10 cellular contexts compared by ENCODE assay signal in the genomic region with DNA sequence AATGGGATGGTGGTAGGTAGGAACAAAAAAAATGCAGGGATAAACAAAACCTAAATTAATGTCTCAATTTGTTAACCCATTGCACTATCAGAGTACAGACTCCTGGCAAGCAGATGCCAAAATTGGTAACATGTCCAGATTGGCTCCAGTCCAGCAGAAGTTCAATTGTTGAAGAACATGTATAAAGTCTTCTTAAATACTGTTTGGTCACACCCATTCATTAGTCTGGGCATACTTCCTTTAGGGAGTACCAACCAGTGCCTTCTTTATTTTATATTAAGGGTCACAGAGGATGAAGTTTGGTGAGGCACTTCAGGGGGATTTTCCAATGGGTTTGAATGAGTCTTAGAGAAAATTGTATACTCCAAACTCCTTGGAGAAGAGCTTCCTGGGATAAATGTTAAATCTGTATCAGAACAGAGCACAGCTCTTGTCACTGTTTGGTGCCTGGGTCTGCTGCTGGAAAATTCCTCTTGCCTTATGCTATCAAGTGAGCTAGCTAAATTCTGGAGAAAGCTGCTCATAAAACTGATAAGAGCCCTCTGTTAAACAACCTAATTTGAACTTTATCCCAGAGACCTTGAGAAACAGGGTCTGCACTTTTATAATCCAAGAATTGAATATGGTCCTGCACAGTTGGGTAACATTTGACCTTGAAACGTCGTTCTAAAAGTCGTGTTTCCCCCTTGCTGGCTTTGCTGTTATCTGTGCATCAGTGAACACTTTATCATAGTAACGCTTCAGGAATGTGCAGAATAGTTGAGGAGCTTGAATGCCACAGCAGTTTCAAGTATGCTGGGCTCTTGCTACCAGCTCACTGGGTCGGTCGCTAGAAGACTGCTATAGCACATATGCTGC.
A peak's percentile ranks its signal among the peaks of the same experiment; 100 is the strongest.
DNase-seq lines count a peak whose midpoint lies in the region; ATAC-seq and TF ChIP-seq lines count a peak whose summit lies in the region.
"Had no signal": no experiment of that assay in that cellular context is flagged by ENCODE, and none has a peak within 500 bp of the region (broad histone marks: within the 10 kb centered on the region; RNA-seq: fewer than 3 reads in every experiment).

No MANE protein-coding gene starts in this region.

- peaks cover 0 to 3% (median 0%) of the 10 kb centered on the region in 3 donors for H3K9me3 Mint-ChIP-seq in T-cell

- peak overlapping the region; percentile 94 for H3K27ac ChIP-seq in mesodermal cell (ENCODE audit: low read depth, low read length, severe bottlenecking)

- no peaks in the 10 kb centered on the region for H3K4me1 Mint-ChIP-seq in T-cell
- H3K4me1 Mint-ChIP-seq: CD4-positive, CD25-positive, alpha-beta regulatory T cell had no signal

- TF ChIP-seq CTCF in choroid plexus epithelial cell (conservative IDR thresholded peaks at IDR 0.05; ENCODE audit: low read depth, low read length) = no peak

- CTCF ChIA-PET in T-cell (lab: Charles Lee) = interaction anchor here in 1 of 2 donors (0.6 kb wide), 1 partner anchor 78 kb away, joined by 5 read pairs; no protein-coding TSS in a partner anchor

- ATAC-seq in T-cell (replicated peaks in 1 of 4) = no peak
- no peak for ATAC-seq in left lobe of liver
- no peak for ATAC-seq in GM21786 (IDR thresholded peaks at IDR 0.05; ENCODE audit: unreplicated experiment)
- ATAC-seq in esophagus mucosa = no peak

- H3K9me3 ChIP-seq in mesodermal cell (ENCODE audit: control insufficient read depth, low read length) = no peaks in the 10 kb centered on the region

- H3K4me1 ChIP-seq in mesodermal cell (ENCODE audit: control insufficient read depth, insufficient read depth, low read length, poor library complexity, severe bottlenecking) = peaks cover 24% of the 10 kb centered on the region

- peak; percentile 93 for DNase-seq in ACHN
- peak; percentile 47 for DNase-seq in HuH-7.5 (ENCODE audit: low spot score)
- peak; percentile 91 for DNase-seq in choroid plexus epithelial cell (ENCODE audit: low read depth)
- no peak for DNase-seq in T-cell
- DNase-seq in left lobe of liver (ENCODE audit: low spot score) = no peak
- DNase-seq: caudate nucleus; CD4-positive, CD25-positive, alpha-beta regulatory T cell had no signal

- H3K36me3 ChIP-seq in mesodermal cell (ENCODE audit: control insufficient read depth, insufficient read depth, low read length) = no peaks in the 10 kb centered on the region

- no peak overlapping the region for H3K27ac Mint-ChIP-seq in T-cell
- H3K27ac Mint-ChIP-seq: CD4-positive, CD25-positive, alpha-beta regulatory T cell had no signal

- no peak overlapping the region for H3K4me3 Mint-ChIP-seq in T-cell
- H3K4me3 Mint-ChIP-seq: CD4-positive, CD25-positive, alpha-beta regulatory T cell had no signal

- H3K4me3 ChIP-seq in choroid plexus epithelial cell (ENCODE audit: low read depth, low read length) = no peak overlapping the region
- no peak overlapping the region for H3K4me3 ChIP-seq in mesodermal cell (ENCODE audit: extremely low read depth, insufficient read depth, low read length, poor library complexity, severe bottlenecking)

- in situ Hi-C loops in ACHN (cut with HindIII; ENCODE audit: low pct_ligation_motif_present, low pct_unique_long_range_greater_than_20kb, low sequenced_read_pairs) = no loop called here

- H3K27me3 Mint-ChIP-seq in T-cell = peaks cover 1 to 3% of the 10 kb centered on the region in 2 donors
- H3K27me3 Mint-ChIP-seq: CD4-positive, CD25-positive, alpha-beta regulatory T cell had no signal

- no peaks in the 10 kb centered on the region for H3K36me3 Mint-ChIP-seq in T-cell
- H3K36me3 Mint-ChIP-seq: CD4-positive, CD25-positive, alpha-beta regulatory T cell had no signal

- POLR2A ChIA-PET in T-cell (lab: Charles Lee) = no interaction called here

- 71% methylated on average over 3 to 6 of the region's 6 CpGs for WGBS in mesodermal cell (ENCODE audit: insufficient coverage in 2 of 2), 2 experiments

Comparison
In these comparisons a context has a peak if more than half of its experiments do, and no peak if none do; other contexts are left out.
1. DNase-seq: peak in ACHN (single experiment), HuH-7.5 (single experiment) and choroid plexus epithelial cell (single experiment); none in T-cell (0 of 34) and left lobe of liver (single experiment).